10 cellular contexts compared by ENCODE assay signal in the genomic region with DNA sequence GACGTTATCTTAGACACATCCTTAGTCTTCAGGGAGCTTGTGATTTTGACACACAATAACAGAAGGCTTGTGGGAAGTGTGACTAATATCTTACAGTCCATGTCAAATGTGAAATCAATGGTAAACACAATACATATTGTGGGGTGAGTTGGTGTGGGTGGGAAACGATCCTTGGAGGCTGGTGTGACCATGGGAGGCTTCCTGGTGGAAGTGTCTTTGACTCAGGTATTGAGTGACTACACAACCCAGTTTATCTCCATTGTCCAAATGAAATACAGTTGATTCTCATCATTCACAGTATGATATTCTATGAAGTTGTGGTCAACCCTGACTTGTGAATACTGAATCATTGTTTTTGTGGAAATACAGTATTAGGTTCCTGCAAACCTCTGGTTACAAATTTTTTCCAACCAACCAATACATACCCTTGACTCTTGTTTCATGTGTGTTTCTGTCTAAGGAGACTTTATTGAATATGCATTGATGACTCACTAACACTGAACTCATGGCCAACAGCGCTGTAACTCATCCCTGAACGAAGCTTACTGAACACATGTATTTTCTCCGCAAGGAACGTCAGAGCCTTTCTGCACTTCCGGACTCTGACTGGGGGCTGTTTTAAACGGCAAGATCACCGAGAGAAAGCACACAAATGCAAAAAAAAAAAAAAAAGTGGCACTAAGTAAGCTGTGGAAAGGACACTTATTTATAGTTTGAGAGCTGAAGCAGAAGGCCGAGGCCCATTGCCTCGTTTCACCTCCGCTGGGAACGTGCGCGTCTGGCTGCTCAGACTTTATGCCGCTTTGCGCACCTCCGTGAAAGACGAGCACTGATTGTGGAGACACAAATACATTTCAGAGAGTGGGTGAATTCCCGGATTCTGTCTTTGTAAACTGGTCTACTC. TPM values are rescaled to one million over a fixed set of nuclear protein-coding genes. Genes with fewer than 3 reads are reported as not detected.
DNase-seq lines count a peak whose midpoint lies in the region; ATAC-seq and TF ChIP-seq lines count a peak whose summit lies in the region.
"Had no signal": no experiment of that assay in that cellular context is flagged by ENCODE, and none has a peak within 500 bp of the region (broad histone marks: within the 10 kb centered on the region; RNA-seq: fewer than 3 reads in every experiment).

No MANE protein-coding gene starts in this region.

- H3K4me3 ChIP-seq in astrocyte of the spinal cord (ENCODE audit: low read depth, low read length), result no peak overlapping the region
- H3K4me3 ChIP-seq in endodermal cell (ENCODE audit: low read length), result no peak overlapping the region

- H3K36me3 Mint-ChIP-seq in nephron (ENCODE audit: low read depth) (no peaks in the 10 kb centered on the region), endodermal cell (ENCODE audit: low read depth) (no peaks in the 10 kb centered on the region)
- H3K36me3 Mint-ChIP-seq: activated naive CD8-positive, alpha-beta T cell treated with anti-CD3 and anti-CD28 coated beads, Interleukin-2, amount 10 ng/mL, durations not matched to agents 7 days and 5 days had no signal

- in situ Hi-C loops in astrocyte of the spinal cord (cut with HindIII; ENCODE audit: low sequenced_read_pairs), result no loop called here

- no peak overlapping the region for H3K9ac ChIP-seq in endodermal cell (ENCODE audit: extremely low read depth, low read length, poor library complexity, severe bottlenecking)

- no peaks in the 10 kb centered on the region for H3K36me3 ChIP-seq in endodermal cell (ENCODE audit: control insufficient read depth, insufficient read depth, low read length)

- H3K4me3 Mint-ChIP-seq in nephron (no peak overlapping the region), endodermal cell (no peak overlapping the region)
- H3K4me3 Mint-ChIP-seq: activated naive CD8-positive, alpha-beta T cell treated with anti-CD3 and anti-CD28 coated beads, Interleukin-2, amount 10 ng/mL, durations not matched to agents 7 days and 5 days had no signal

- DNase-seq in ELR (ENCODE audit: low read depth) (peak; percentile 77), astrocyte of the spinal cord (ENCODE audit: low read depth, low spot score) (peak; percentile 87), NCI-H524 treated with DMSO at 0.1 percent for 48 hours (lab: John Stamatoyannopoulos, UW) (no peak), endodermal cell (no peak), ureter (ENCODE audit: low spot score) (no peak)
- DNase-seq: activated naive CD8-positive, alpha-beta T cell treated with anti-CD3 and anti-CD28 coated beads, Interleukin-2, amount 10 ng/mL, durations not matched to agents 7 days and 5 days; DMS79 treated with DMSO at 0.1 percent for 48 hours had no signal

- H3K27ac Mint-ChIP-seq in nephron, result peak overlapping the region in 2 of 3 experiments; percentile 77 to 83
- no peak overlapping the region for H3K27ac Mint-ChIP-seq in endodermal cell
- H3K27ac Mint-ChIP-seq: activated naive CD8-positive, alpha-beta T cell treated with anti-CD3 and anti-CD28 coated beads, Interleukin-2, amount 10 ng/mL, durations not matched to agents 7 days and 5 days had no signal

- peaks cover 3% of the 10 kb centered on the region for H3K27me3 Mint-ChIP-seq in nephron (ENCODE audit: low read depth)
- H3K27me3 Mint-ChIP-seq in endodermal cell (ENCODE audit: insufficient read depth), result no peaks in the 10 kb centered on the region
- H3K27me3 Mint-ChIP-seq: activated naive CD8-positive, alpha-beta T cell treated with anti-CD3 and anti-CD28 coated beads, Interleukin-2, amount 10 ng/mL, durations not matched to agents 7 days and 5 days had no signal

- no peak overlapping the region for H3K27ac ChIP-seq in endodermal cell (ENCODE audit: low read depth, low read length)

- TF ChIP-seq CTCF in astrocyte of the spinal cord (IDR thresholded peaks at IDR 0.05; ENCODE audit: low read depth, low read length) (no peak), nephron (IDR thresholded peaks at IDR 0.05; ENCODE audit: unreplicated experiment in 3 of 3) (no peak), endodermal cell (conservative IDR thresholded peaks at IDR 0.05) (no peak)

- H3K4me1 Mint-ChIP-seq in nephron, result peaks cover 43% of the 10 kb centered on the region
- H3K4me1 Mint-ChIP-seq in endodermal cell, result peaks cover 23% of the 10 kb centered on the region

- H3K9me3 Mint-ChIP-seq in nephron, result no peaks in the 10 kb centered on the region
- no peaks in the 10 kb centered on the region for H3K9me3 Mint-ChIP-seq in endodermal cell
- H3K9me3 Mint-ChIP-seq: activated naive CD8-positive, alpha-beta T cell treated with anti-CD3 and anti-CD28 coated beads, Interleukin-2, amount 10 ng/mL, durations not matched to agents 7 days and 5 days had no signal

- WGBS in endodermal cell (ENCODE audit: insufficient coverage in 1 of 2, insufficient read length in 1 of 2), 2 experiments, result 91 to 93% methylated on average over 19 to 20 of the region's 20 CpGs

- ATAC-seq in HG02870 (IDR thresholded peaks at IDR 0.05; ENCODE audit: unreplicated experiment), result peak; percentile 50
- no peak for ATAC-seq in GM19328 (IDR thresholded peaks at IDR 0.05; ENCODE audit: unreplicated experiment)

- no peaks in the 10 kb centered on the region for H3K27me3 ChIP-seq in endodermal cell (ENCODE audit: control insufficient read depth, insufficient read depth, low read length, poor library complexity, severe bottlenecking)

- peaks cover 7% of the 10 kb centered on the region for H3K4me1 ChIP-seq in endodermal cell (ENCODE audit: control insufficient read depth, insufficient read depth, low read length)

- H3K9me3 ChIP-seq in endodermal cell (ENCODE audit: control insufficient read depth, low read length), result no peaks in the 10 kb centered on the region

RNA-seq across cellular contexts. Expression of gene CLMN, which starts 58.9 kb away (rescaled TPM):
- total RNA-seq in endodermal cell (10 to 100 TPM in 1 of 2 donors, 1 to 10 TPM in 1; 9.5 to 11.7 TPM), ureter (91.9 TPM)
- polyA plus RNA-seq in endodermal cell (2013, experiment 1 of 2), result 9.5 TPM
- polyA plus RNA-seq in endodermal cell (2013, experiment 2 of 2), result 8.2 TPM

Comparison
In these comparisons a context has a peak if more than half of its experiments do, and no peak if none do; other contexts are left out.
1. DNase-seq: peak in ELR (single experiment) and astrocyte of the spinal cord (single experiment); none in NCI-H524 treated with DMSO at 0.1 percent for 48 hours (single experiment), endodermal cell (single experiment) and ureter (single experiment).